8 cellular contexts compared by ENCODE assay signal in the genomic region with DNA sequence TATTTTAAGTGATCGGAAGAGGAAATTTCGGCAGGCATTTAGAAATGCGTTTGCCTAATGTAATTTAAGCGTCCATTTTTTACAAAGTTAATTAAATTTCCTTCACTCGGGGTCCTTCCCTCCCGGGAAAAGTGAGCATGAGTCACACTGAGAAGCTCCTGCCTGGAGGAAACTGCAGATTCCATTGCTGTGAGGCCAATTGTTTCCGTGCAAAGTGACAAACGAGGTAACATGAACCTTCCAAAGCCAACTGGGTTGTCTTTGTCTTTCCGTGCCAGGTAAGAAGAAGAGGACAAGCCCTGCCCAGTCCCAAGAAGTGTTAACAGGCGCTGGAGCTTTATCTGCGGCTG.
DNase-seq lines count a peak whose midpoint lies in the region; ATAC-seq and TF ChIP-seq lines count a peak whose summit lies in the region.

No MANE protein-coding gene starts in this region.

- H3K4me1 ChIP-seq in iPS-20b (ENCODE audit: insufficient read depth, low read length) (peaks cover 13% of the 10 kb centered on the region), smooth muscle cell (ENCODE audit: low read depth) (peaks cover 7% of the 10 kb centered on the region)

- H2AFZ ChIP-seq in smooth muscle cell (ENCODE audit: low read depth): peak overlapping the region; percentile 85

- no peaks in the 10 kb centered on the region for H4K20me1 ChIP-seq in smooth muscle cell (ENCODE audit: low read depth)

- H3K27me3 ChIP-seq in iPS-20b (ENCODE audit: insufficient read depth, low read length) (peaks cover 57% of the 10 kb centered on the region), smooth muscle cell (ENCODE audit: low read depth) (no peaks in the 10 kb centered on the region)

- H3K27ac ChIP-seq in iPS-20b (ENCODE audit: low read length): no peak overlapping the region
- H3K27ac ChIP-seq in smooth muscle cell (ENCODE audit: low read depth): peak overlapping the region; percentile 92

- in situ Hi-C loops in astrocyte of the cerebellum (cut with HindIII; ENCODE audit: low sequenced_read_pairs): no loop called here

- H3K9ac ChIP-seq in iPS-20b (ENCODE audit: low read depth, low read length) (peak overlapping the region; percentile 68), smooth muscle cell (ENCODE audit: low read depth) (peak overlapping the region; percentile 85)

- H3K36me3 ChIP-seq in iPS-20b (ENCODE audit: insufficient read depth, low read depth, low read length): no peaks in the 10 kb centered on the region
- H3K36me3 ChIP-seq in smooth muscle cell (ENCODE audit: low read depth): no peaks in the 10 kb centered on the region

- TF ChIP-seq CTCF in astrocyte of the cerebellum (IDR thresholded peaks at IDR 0.05; ENCODE audit: low read depth, low read length, missing control alignments) (no peak), smooth muscle cell (IDR thresholded peaks at IDR 0.05; ENCODE audit: borderline replicate concordance, insufficient read depth, poor library complexity, severe bottlenecking) (no peak)

- WGBS in smooth muscle cell (ENCODE audit: low lambda C conversion rate): 7% methylated on average over 11 of the region's 11 CpGs

- peak overlapping the region; percentile 50 for H3K4me3 ChIP-seq in astrocyte of the cerebellum (ENCODE audit: low read depth, low read length)
- H3K4me3 ChIP-seq in iPS-20b (ENCODE audit: low read length): peak overlapping the region; percentile 70
- H3K4me3 ChIP-seq in smooth muscle cell: peak overlapping the region; percentile 55

- H3K4me2 ChIP-seq in smooth muscle cell: peak overlapping the region; percentile 89

- peaks cover 13% of the 10 kb centered on the region for H3F3A ChIP-seq in smooth muscle cell (ENCODE audit: low read depth)

- peak; percentile 26 for DNase-seq in H4 (ENCODE audit: low spot score)
- peak; percentile 13 for DNase-seq in astrocyte of the cerebellum (ENCODE audit: low read depth)
- no peak for DNase-seq in smooth muscle cell (lab: John Stamatoyannopoulos, UW; ENCODE audit: unreplicated experiment)
- DNase-seq in SW 1271 (lab: John Stamatoyannopoulos, UW): no peak
- DNase-seq in stimulated activated naive CD4-positive, alpha-beta T cell treated with Interleukin-2 at 50 U/mL for 16 hours (lab: John Stamatoyannopoulos, UW): no peak
- no peak for DNase-seq in NCI-H1048 (lab: John Stamatoyannopoulos, UW)

- no peak for ATAC-seq in HG02981 (IDR thresholded peaks at IDR 0.05; ENCODE audit: unreplicated experiment)

- H3K9me3 ChIP-seq in iPS-20b (ENCODE audit: insufficient read depth, low read depth, low read length) (no peaks in the 10 kb centered on the region), smooth muscle cell (replicated peaks; ENCODE audit: low read depth) (no peaks in the 10 kb centered on the region)

- no peaks in the 10 kb centered on the region for H3K79me2 ChIP-seq in smooth muscle cell (ENCODE audit: low read depth)

Comparison
In these comparisons a context has a peak if more than half of its experiments do, and no peak if none do; other contexts are left out.
1. DNase-seq: peak in H4 (single experiment) and astrocyte of the cerebellum (single experiment); none in smooth muscle cell (single experiment), SW 1271 (0 of 2), stimulated activated naive CD4-positive, alpha-beta T cell treated with Interleukin-2 at 50 U/mL for 16 hours (single experiment) and NCI-H1048 (single experiment).
2. Peak in every context shown above with its lines, with median percentiles within 50 percentile points of each other: H3K4me3 ChIP-seq.